21 cellular contexts compared by ENCODE assay signal in genomic region chr6:109799664-109800063, GRCh38.
DNase-seq lines count a peak whose midpoint lies in the region; ATAC-seq and TF ChIP-seq lines count a peak whose summit lies in the region.
"Had no signal": no experiment of that assay in that cellular context is flagged by ENCODE, and none has a peak within 500 bp of the region (broad histone marks: within the 10 kb centered on the region; RNA-seq: fewer than 3 reads in every experiment).

No MANE protein-coding gene starts in this region.

- H2AFZ ChIP-seq in mesenchymal stem cell (ENCODE audit: low read depth, low read length), result no peak overlapping the region

- H3K4me1 Mint-ChIP-seq in osteocyte (ENCODE audit: unreplicated experiment), result peaks cover 2% of the 10 kb centered on the region
- H3K4me1 Mint-ChIP-seq: CD8-positive, alpha-beta memory T cell had no signal

- peak; percentile 59 for ATAC-seq in RWPE2 (ENCODE audit: low read depth)
- ATAC-seq in HG03097 (IDR thresholded peaks at IDR 0.05; ENCODE audit: low FRiP score, unreplicated experiment), result no peak
- ATAC-seq: activated naive CD8-positive, alpha-beta T cell treated with anti-CD3 and anti-CD28 coated beads, Interleukin-2, amount 50 U/mL, for 24 hours; gastroesophageal sphincter had no signal

- no peak overlapping the region for H3K4me3 Mint-ChIP-seq in osteocyte (ENCODE audit: unreplicated experiment)
- H3K4me3 Mint-ChIP-seq: activated B cell treated with CpG ODN at 0.5 μM for 24 hours; activated naive CD8-positive, alpha-beta T cell treated with anti-CD3 and anti-CD28 coated beads, Interleukin-2, amount 50 U/mL, for 24 hours; CD8-positive, alpha-beta memory T cell had no signal

- no peak overlapping the region for H3K4ac ChIP-seq in mesenchymal stem cell (ENCODE audit: low read depth in 1 of 2, low read length in 2 of 2)

- H3K9me3 ChIP-seq in RWPE2 (ENCODE audit: severe bottlenecking) (no peaks in the 10 kb centered on the region), mesenchymal stem cell (ENCODE audit: control insufficient read depth, low read length) (no peaks in the 10 kb centered on the region)
- H3K9me3 ChIP-seq: gastroesophageal sphincter had no signal

- H3K36me3 ChIP-seq in RWPE2 (ENCODE audit: low read depth), result no peaks in the 10 kb centered on the region
- peaks cover 0 to 16% of the 10 kb centered on the region in 2 experiments for H3K36me3 ChIP-seq in mesenchymal stem cell (ENCODE audit: control insufficient read depth in 1 of 2, insufficient read depth in 2 of 2, low read depth in 1 of 2, low read length in 2 of 2)

- no peaks in the 10 kb centered on the region for H3K27me3 ChIP-seq in RWPE2 (ENCODE audit: insufficient read depth, poor library complexity, severe bottlenecking)
- no peaks in the 10 kb centered on the region for H3K27me3 ChIP-seq in mesenchymal stem cell (ENCODE audit: control insufficient read depth in 1 of 2, insufficient read depth in 1 of 2, low read length in 2 of 2)
- H3K27me3 ChIP-seq: gastroesophageal sphincter had no signal

- no peak overlapping the region for H2BK5ac ChIP-seq in mesenchymal stem cell (ENCODE audit: low read depth, low read length, poor library complexity, severe bottlenecking)

- H2BK15ac ChIP-seq in mesenchymal stem cell (ENCODE audit: low read depth, poor library complexity, severe bottlenecking), result no peak overlapping the region

- no peak overlapping the region for H3K27ac ChIP-seq in RWPE2 (ENCODE audit: poor library complexity, severe bottlenecking)
- no peak overlapping the region for H3K27ac ChIP-seq in mesenchymal stem cell (ENCODE audit: low read length, poor library complexity, severe bottlenecking)
- H3K27ac ChIP-seq: 22Rv1, gastroesophageal sphincter had no signal

- no peaks in the 10 kb centered on the region for H3K79me1 ChIP-seq in mesenchymal stem cell (replicated peaks; ENCODE audit: low read length, poor library complexity, severe bottlenecking)

- no peak overlapping the region for H4K8ac ChIP-seq in mesenchymal stem cell (ENCODE audit: low read length)

- no peak overlapping the region for H2BK12ac ChIP-seq in mesenchymal stem cell (ENCODE audit: low read length in 2 of 2)

- H3K27ac Mint-ChIP-seq in osteocyte (ENCODE audit: unreplicated experiment), result no peak overlapping the region
- H3K27ac Mint-ChIP-seq: activated B cell treated with CpG ODN at 0.5 μM for 24 hours; activated naive CD8-positive, alpha-beta T cell treated with anti-CD3 and anti-CD28 coated beads, Interleukin-2, amount 50 U/mL, for 24 hours; CD8-positive, alpha-beta memory T cell had no signal

- TF ChIP-seq CTCF in RWPE2 (IDR thresholded peaks at IDR 0.05; ENCODE audit: poor library complexity, severe bottlenecking) (no peak), osteocyte (IDR thresholded peaks at IDR 0.05) (no peak)

- DNase-seq in DMS 273 (lab: John Stamatoyannopoulos, UW; ENCODE audit: unreplicated experiment) (peak; percentile 13), DMS 273 treated with DMSO at 0.1 percent for 48 hours (lab: John Stamatoyannopoulos, UW) (no peak), HUDEP-2 (lab: John Stamatoyannopoulos, UW; ENCODE audit: unreplicated experiment in 76 of 76) (peak in 43 of 76 experiments; percentile 10 to 72 (median 31)), RWPE2 (ENCODE audit: low spot score) (no peak), mesenchymal stem cell (peak; percentile 6), NCI-H1092 (lab: John Stamatoyannopoulos, UW) (no peak), osteocyte (ENCODE audit: extremely low spot score, unreplicated experiment) (no peak)
- DNase-seq: activated B cell treated with CpG ODN at 0.5 μM for 24 hours; activated CD4-positive, alpha-beta T cell treated with anti-CD3 and anti-CD28 coated beads, Interleukin-2, amount 50 U/mL, for 48 hours; activated effector memory CD4-positive, alpha-beta T cell treated with Interleukin-2 at 50 U/mL for 16 hours; activated naive CD8-positive, alpha-beta T cell treated with anti-CD3 and anti-CD28 coated beads, Interleukin-2, amount 50 U/mL, for 24 hours; AML-193; CD8-positive, alpha-beta memory T cell; effector CD4-positive, alpha-beta T cell; MM.1S; NCI-H187 treated with DMSO at 0.1 percent for 48 hours; NCI-H510A; stimulated activated CD4-positive, alpha-beta T cell treated with anti-CD3 and anti-CD28 coated beads, Interleukin-4, amount 100 ng/mL, for 1 hour had no signal

- WGBS in mesenchymal stem cell, result 79% methylated on average over 2 of the region's 3 CpGs

- H3K4me1 ChIP-seq in RWPE2 (ENCODE audit: insufficient read depth, poor library complexity, severe bottlenecking) (peaks cover 7% of the 10 kb centered on the region), mesenchymal stem cell (ENCODE audit: control insufficient read depth, insufficient read depth, low read depth, low read length) (no peaks in the 10 kb centered on the region)

- H3K9me3 Mint-ChIP-seq in osteocyte (ENCODE audit: unreplicated experiment), result no peaks in the 10 kb centered on the region
- H3K9me3 Mint-ChIP-seq: activated B cell treated with CpG ODN at 0.5 μM for 24 hours; activated naive CD8-positive, alpha-beta T cell treated with anti-CD3 and anti-CD28 coated beads, Interleukin-2, amount 50 U/mL, for 24 hours; CD8-positive, alpha-beta memory T cell had no signal

- peaks cover 3% of the 10 kb centered on the region for H3K36me3 Mint-ChIP-seq in osteocyte (ENCODE audit: unreplicated experiment)

- no peak overlapping the region for H2AK5ac ChIP-seq in mesenchymal stem cell (ENCODE audit: low read length, severe bottlenecking)

- no peak overlapping the region for H3K14ac ChIP-seq in mesenchymal stem cell (ENCODE audit: low read length in 2 of 2)

- H2BK120ac ChIP-seq in mesenchymal stem cell (ENCODE audit: low read depth, low read length), result no peak overlapping the region

- H4K91ac ChIP-seq in mesenchymal stem cell (ENCODE audit: low read length), result no peak overlapping the region

- H3K4me3 ChIP-seq in RWPE2 (ENCODE audit: severe bottlenecking) (no peak overlapping the region), mesenchymal stem cell (ENCODE audit: insufficient read depth in 1 of 2, low read depth in 1 of 2, low read length in 2 of 2) (no peak overlapping the region)
- H3K4me3 ChIP-seq: gastroesophageal sphincter had no signal

- no peak overlapping the region for H3K4me2 ChIP-seq in mesenchymal stem cell (ENCODE audit: low read length, poor library complexity, severe bottlenecking)

- no peak overlapping the region for H3K18ac ChIP-seq in mesenchymal stem cell (ENCODE audit: low read depth in 1 of 2, low read length in 2 of 2)

- H3K27me3 Mint-ChIP-seq in osteocyte (ENCODE audit: unreplicated experiment), result no peaks in the 10 kb centered on the region
- H3K27me3 Mint-ChIP-seq: activated B cell treated with CpG ODN at 0.5 μM for 24 hours; activated naive CD8-positive, alpha-beta T cell treated with anti-CD3 and anti-CD28 coated beads, Interleukin-2, amount 50 U/mL, for 24 hours; CD8-positive, alpha-beta memory T cell had no signal

- H3K23ac ChIP-seq in mesenchymal stem cell (ENCODE audit: low read length in 2 of 2), result no peak overlapping the region

- H3K9ac ChIP-seq in mesenchymal stem cell (ENCODE audit: low read length), result no peak overlapping the region

Comparison
In these comparisons a context has a peak if more than half of its experiments do, and no peak if none do; other contexts are left out.
1. DNase-seq: peak in DMS 273 (single experiment), HUDEP-2 (43 of 76) and mesenchymal stem cell (single experiment); none in DMS 273 treated with DMSO at 0.1 percent for 48 hours (single experiment), RWPE2 (single experiment), NCI-H1092 (single experiment) and osteocyte (single experiment).